ENCODE assay signal across 28 cellular contexts in genomic region chr2:62568074-62568473, GRCh38.
"Had no signal": no experiment of that assay in that cellular context is flagged by ENCODE, and none has a peak within 500 bp of the region (broad histone marks: within the 10 kb centered on the region; RNA-seq: fewer than 3 reads in every experiment).

No MANE protein-coding gene starts in this region.

- H3K4me1 Mint-ChIP-seq: central memory CD8-positive, alpha-beta T cell had no signal

- ATAC-seq: activated CD8-positive, alpha-beta memory T cell treated with anti-CD3 and anti-CD28 coated beads, Interleukin-2, amount 10 ng/mL, durations not matched to agents 7 days and 5 days; activated CD8-positive, alpha-beta T cell treated with anti-CD3 and anti-CD28 coated beads for 36 hours; activated naive CD8-positive, alpha-beta T cell treated with anti-CD3 and anti-CD28 coated beads, Interleukin-2, amount 50 U/mL, for 24 hours; heart left ventricle; stimulated activated naive B cell treated with anti-CD40 and anti-IgM and Interleukin-4, amounts not matched to agents 10 μg/mL and 1 μg/mL and 100 μg/mL, for 72 hours had no signal

- H3K9me3 Mint-ChIP-seq: activated CD8-positive, alpha-beta T cell treated with anti-CD3 and anti-CD28 coated beads for 36 hours; activated naive CD8-positive, alpha-beta T cell treated with anti-CD3 and anti-CD28 coated beads, Interleukin-2, amount 50 U/mL, for 24 hours; activated T-helper 1 cell treated with anti-CD3 and anti-CD28 coated beads, Interleukin-12 subunit alpha, Interleukin-12 subunit beta, Interleukin-2, Interleukin-4 antibody, amounts not matched to agents 30 ng/mL and 10 ng/mL and 1 ng/mL, durations not matched to agents 14 hours and 24 hours and 36 hours; central memory CD8-positive, alpha-beta T cell; neural crest cell; stimulated activated naive B cell treated with anti-CD40 and anti-IgM and Interleukin-4, amounts not matched to agents 10 μg/mL and 1 μg/mL and 100 μg/mL, for 72 hours; T-helper 1 cell treated with Interleukin-12 subunit alpha and Interleukin-12 subunit beta and Interleukin-4 antibody, amounts not matched to agents 30 μg/mL and 1 μg/mL, for 36 hours had no signal

- H3K27me3 ChIP-seq: colonic mucosa, esophagus muscularis mucosa, sigmoid colon had no signal

- H3K9me3 ChIP-seq: colonic mucosa, esophagus muscularis mucosa, heart left ventricle, lower lobe of right lung, sigmoid colon had no signal

- H3K4me1 ChIP-seq: colonic mucosa had no signal

- H3K36me3 Mint-ChIP-seq: activated CD8-positive, alpha-beta memory T cell treated with anti-CD3 and anti-CD28 coated beads, Interleukin-2, amount 10 ng/mL, durations not matched to agents 7 days and 5 days; naive B cell; stimulated activated naive B cell treated with anti-CD40 and anti-IgM and Interleukin-4, amounts not matched to agents 10 μg/mL and 1 μg/mL and 100 μg/mL, for 72 hours; type B pancreatic cell had no signal

- H3K27ac ChIP-seq: colonic mucosa, esophagus muscularis mucosa, heart left ventricle, lower lobe of right lung, sigmoid colon had no signal

- H3K36me3 ChIP-seq: colonic mucosa, esophagus muscularis mucosa, heart left ventricle, lower lobe of right lung, sigmoid colon had no signal

- H3K27ac Mint-ChIP-seq: activated CD8-positive, alpha-beta memory T cell treated with anti-CD3 and anti-CD28 coated beads, Interleukin-2, amount 10 ng/mL, durations not matched to agents 7 days and 5 days; activated CD8-positive, alpha-beta T cell treated with anti-CD3 and anti-CD28 coated beads for 36 hours; activated naive CD8-positive, alpha-beta T cell treated with anti-CD3 and anti-CD28 coated beads, Interleukin-2, amount 50 U/mL, for 24 hours; activated T-helper 1 cell treated with anti-CD3 and anti-CD28 coated beads, Interleukin-12 subunit alpha, Interleukin-12 subunit beta, Interleukin-2, Interleukin-4 antibody, amounts not matched to agents 30 ng/mL and 10 ng/mL and 1 ng/mL, durations not matched to agents 14 hours and 24 hours and 36 hours; stimulated activated naive B cell treated with anti-CD40 and anti-IgM and Interleukin-4, amounts not matched to agents 10 μg/mL and 1 μg/mL and 100 μg/mL, for 72 hours; T-helper 1 cell treated with Interleukin-12 subunit alpha and Interleukin-12 subunit beta and Interleukin-4 antibody, amounts not matched to agents 30 μg/mL and 1 μg/mL, for 36 hours; type B pancreatic cell had no signal

- DNase-seq: activated CD4-positive, alpha-beta T cell treated with anti-CD3 and anti-CD28 coated beads for 48 hours; activated CD8-positive, alpha-beta memory T cell treated with anti-CD3 and anti-CD28 coated beads, Interleukin-2, amount 10 ng/mL, durations not matched to agents 7 days and 5 days; activated CD8-positive, alpha-beta T cell treated with anti-CD3 and anti-CD28 coated beads for 36 hours; activated gamma-delta T cell; activated naive CD4-positive, alpha-beta T cell treated with anti-CD3 and anti-CD28 coated beads, Interleukin-2, amount 50 U/mL, for 16 hours; activated naive CD8-positive, alpha-beta T cell treated with anti-CD3 and anti-CD28 coated beads, Interleukin-2, amount 50 U/mL, for 24 hours; activated T-cell treated with anti-CD3 and anti-CD28 coated beads for 4 hours; aorta; colonic mucosa; heart left ventricle; islet precursor cell; left cardiac atrium; lower lobe of right lung; naive B cell; occipital lobe; posterior cingulate gyrus; sigmoid colon; stimulated activated CD4-positive, alpha-beta T cell treated with anti-CD3 and anti-CD28 coated beads, Interleukin-15, amount 100 ng/mL, for 24 hours; stimulated activated CD8-positive, alpha-beta memory T cell treated with anti-CD3 and anti-CD28 coated beads, Interleukin-4, amount 100 ng/mL, for 48 hours; stimulated activated naive B cell treated with anti-CD40 and anti-IgM and Interleukin-4, amounts not matched to agents 10 μg/mL and 1 μg/mL and 100 μg/mL, for 72 hours; T1000 had no signal

- H3K4me3 ChIP-seq: colonic mucosa, esophagus muscularis mucosa, heart left ventricle, lower lobe of right lung, sigmoid colon, smooth muscle cell had no signal

- H3K4me3 Mint-ChIP-seq: activated CD8-positive, alpha-beta memory T cell treated with anti-CD3 and anti-CD28 coated beads, Interleukin-2, amount 10 ng/mL, durations not matched to agents 7 days and 5 days; activated CD8-positive, alpha-beta T cell treated with anti-CD3 and anti-CD28 coated beads for 36 hours; activated naive CD8-positive, alpha-beta T cell treated with anti-CD3 and anti-CD28 coated beads, Interleukin-2, amount 50 U/mL, for 24 hours; activated T-helper 1 cell treated with anti-CD3 and anti-CD28 coated beads, Interleukin-12 subunit alpha, Interleukin-12 subunit beta, Interleukin-2, Interleukin-4 antibody, amounts not matched to agents 30 ng/mL and 10 ng/mL and 1 ng/mL, durations not matched to agents 14 hours and 24 hours and 36 hours; central memory CD8-positive, alpha-beta T cell; naive B cell; neural crest cell; stimulated activated naive B cell treated with anti-CD40 and anti-IgM and Interleukin-4, amounts not matched to agents 10 μg/mL and 1 μg/mL and 100 μg/mL, for 72 hours; T-helper 1 cell treated with Interleukin-12 subunit alpha and Interleukin-12 subunit beta and Interleukin-4 antibody, amounts not matched to agents 30 μg/mL and 1 μg/mL, for 36 hours; type B pancreatic cell had no signal

- H3K4me2 ChIP-seq: smooth muscle cell had no signal
